17 cellular contexts compared by ENCODE assay signal in genomic region chr2:220789961-220790360, GRCh38.
DNase-seq lines count a peak whose midpoint lies in the region; ATAC-seq and TF ChIP-seq lines count a peak whose summit lies in the region.
"Had no signal": no experiment of that assay in that cellular context is flagged by ENCODE, and none has a peak within 500 bp of the region (broad histone marks: within the 10 kb centered on the region; RNA-seq: fewer than 3 reads in every experiment).

No MANE protein-coding gene starts in this region.

- TF ChIP-seq POLR2A in stomach (IDR thresholded peaks at IDR 0.05): no peak

- DNase-seq in AG09319 (ENCODE audit: extremely low read depth, low read depth) (peak; percentile 16), HS-5 (ENCODE audit: low read depth) (peak; percentile 49), cardiac fibroblast (ENCODE audit: low read depth in 2 of 2) (peak; percentile 7 to 29), iris pigment epithelial cell (ENCODE audit: low read depth) (peak; percentile 87), stomach (no peak), Ammon's horn (ENCODE audit: low spot score) (no peak)
- DNase-seq: activated CD4-positive, alpha-beta T cell treated with anti-CD3 and anti-CD28 coated beads for 48 hours; activated T-cell treated with anti-CD3 and anti-CD28 coated beads for 4 hours; AML-193; head of caudate nucleus; Karpas-422; NCI-H1436 treated with DMSO at 0.1 percent for 48 hours; NCI-H446; stimulated activated naive CD4-positive, alpha-beta T cell; uterus had no signal

- H3K4me3 ChIP-seq in cardiac fibroblast (replicated peaks in 1 of 2; ENCODE audit: low read depth in 2 of 2, low read length in 2 of 2) (no peak overlapping the region), stomach (no peak overlapping the region)
- H3K4me3 ChIP-seq: uterus had no signal

- TF ChIP-seq CTCF in AG09319 (IDR thresholded peaks at IDR 0.05; ENCODE audit: low read depth, low read length): no peak
- no peak for TF ChIP-seq CTCF in cardiac fibroblast (IDR thresholded peaks at IDR 0.05; ENCODE audit: low read depth, low read length)
- no peak for TF ChIP-seq CTCF in stomach (IDR thresholded peaks at IDR 0.05)

- H3K9me3 ChIP-seq in stomach: no peaks in the 10 kb centered on the region
- H3K9me3 ChIP-seq: uterus had no signal

- TF ChIP-seq EP300 in stomach (IDR thresholded peaks at IDR 0.05): no peak

- H3K4me1 ChIP-seq in stomach: no peaks in the 10 kb centered on the region
- H3K4me1 ChIP-seq: uterus had no signal

- H3K27ac ChIP-seq in stomach: no peak overlapping the region
- H3K27ac ChIP-seq: uterus had no signal

- intact Hi-C loops in stomach (cut with DNase I; ENCODE audit: low total_unique reads): no loop called here

- whole genome bisulfite sequencing in stomach, 5 donors: 47 to 71% (median 63%) methylated on average over 1 of the region's 1 CpG

- ATAC-seq in GM19023 (IDR thresholded peaks at IDR 0.05; ENCODE audit: unreplicated experiment) (no peak), GM19395 (IDR thresholded peaks at IDR 0.05; ENCODE audit: unreplicated experiment) (no peak)

- H3K36me3 ChIP-seq in stomach: no peaks in the 10 kb centered on the region
- H3K36me3 ChIP-seq: uterus had no signal

- H3K27me3 ChIP-seq in stomach: no peaks in the 10 kb centered on the region
- H3K27me3 ChIP-seq: uterus had no signal

Comparison
In these comparisons a context has a peak if more than half of its experiments do, and no peak if none do; other contexts are left out.
1. DNase-seq: peak in AG09319 (single experiment), HS-5 (single experiment), cardiac fibroblast (2 of 2) and iris pigment epithelial cell (single experiment); none in stomach (single experiment) and Ammon's horn (single experiment).